In genomic region chr16:2205104-2205966, GRCh38 we compare ENCODE assay signal across 8 cellular contexts. TPM values are rescaled to one million over a fixed set of nuclear protein-coding genes. Genes with fewer than 3 reads are reported as not detected.
DNase-seq lines count a peak whose midpoint lies in the region; ATAC-seq and TF ChIP-seq lines count a peak whose summit lies in the region.

Gene MLST8, plus strand, starts transcription at chr16:2205454. Its CDS starts 632 bp downstream, at chr16:2206086.

- peaks cover 0 to under 1% of the 10 kb centered on the region in 2 donors for H3K27me3 Mint-ChIP-seq in CD4-positive, alpha-beta memory T cell
- peaks cover 8% of the 10 kb centered on the region for H3K27me3 Mint-ChIP-seq in activated CD8-positive, alpha-beta memory T cell treated with anti-CD3 and anti-CD28 coated beads, Interleukin-2, amount 10 ng/mL, durations not matched to agents 7 days and 5 days
- H3K27me3 Mint-ChIP-seq in endodermal cell (ENCODE audit: insufficient read depth) (peaks cover 28% of the 10 kb centered on the region), mesothelial cell of epicardium (ENCODE audit: low read depth) (peaks cover 7% of the 10 kb centered on the region)

- DNase-seq in CD4-positive, alpha-beta memory T cell = peak; percentile 87 to 99 (median 97)
- DNase-seq in NOMO-1 (lab: John Stamatoyannopoulos, UW; ENCODE audit: unreplicated experiment in 2 of 2) (peak; percentile 74 to 82), endodermal cell (peak; percentile 92), mesothelial cell of epicardium (ENCODE audit: low spot score in 2 of 2, unreplicated experiment in 2 of 2) (peak; percentile 84 to 92)
- DNase-seq in activated CD8-positive, alpha-beta memory T cell treated with anti-CD3 and anti-CD28 coated beads, Interleukin-2, amount 10 ng/mL, durations not matched to agents 7 days and 5 days = peak; percentile 90
- peak; percentile 78 to 90 for DNase-seq in stimulated activated CD8-positive, alpha-beta memory T cell treated with anti-CD3 and anti-CD28 coated beads, Interleukin-15, amount 100 ng/mL, for 4 hours (ENCODE audit: low read depth in 2 of 2)

- CTCF ChIA-PET in CD4-positive, alpha-beta memory T cell (lab: Charles Lee; ENCODE audit: partially characterized antibody) = interaction anchor here (0.6 to 1.4 kb wide), 2 partner anchors 10 to 670 kb away, joined by 3 read pairs; partner anchors contain the start of gene PGP
- CTCF ChIA-PET in activated CD8-positive, alpha-beta memory T cell treated with anti-CD3 and anti-CD28 coated beads, Interleukin-2, amount 10 ng/mL, durations not matched to agents 7 days and 5 days (lab: Charles Lee) = interaction anchor here (0.7 to 3.9 kb wide), 6 partner anchors 10 to 202 kb away, joined by 3 to 19 read pairs (median 4); partner anchors contain the start of gene ECI1

- peak within 1 kb of the TSS; percentile 88 to 89 for H3K4me3 ChIP-seq in CD4-positive, alpha-beta memory T cell (ENCODE audit: low read length in 2 of 2)
- H3K4me3 ChIP-seq in endodermal cell (ENCODE audit: low read length) = peak within 1 kb of the TSS; percentile 90

- H3K27ac ChIP-seq in CD4-positive, alpha-beta memory T cell (ENCODE audit: low read depth, low read length) = peak within 1 kb of the TSS; percentile 90
- H3K27ac ChIP-seq in endodermal cell (ENCODE audit: low read depth, low read length) = peak within 1 kb of the TSS; percentile 68

- H3K9me3 Mint-ChIP-seq in CD4-positive, alpha-beta memory T cell = no peaks in the 10 kb centered on the region
- H3K9me3 Mint-ChIP-seq in activated CD8-positive, alpha-beta memory T cell treated with anti-CD3 and anti-CD28 coated beads, Interleukin-2, amount 10 ng/mL, durations not matched to agents 7 days and 5 days (ENCODE audit: low read depth) = no peaks in the 10 kb centered on the region
- H3K9me3 Mint-ChIP-seq in endodermal cell (peaks cover 5% of the 10 kb centered on the region), mesothelial cell of epicardium (no peaks in the 10 kb centered on the region)

- peak; percentile 43 for TF ChIP-seq CTCF in endodermal cell (conservative IDR thresholded peaks at IDR 0.05)
- TF ChIP-seq CTCF in mesothelial cell of epicardium (IDR thresholded peaks at IDR 0.05; ENCODE audit: unreplicated experiment) = peak; percentile 12

- no peaks in the 10 kb centered on the region for H3K9me3 ChIP-seq in CD4-positive, alpha-beta memory T cell (ENCODE audit: control insufficient read depth in 1 of 2, low read length in 2 of 2)
- H3K9me3 ChIP-seq in endodermal cell (ENCODE audit: control insufficient read depth, low read length) = no peaks in the 10 kb centered on the region

- peaks cover 26% of the 10 kb centered on the region for H3K4me1 ChIP-seq in CD4-positive, alpha-beta memory T cell (ENCODE audit: insufficient read depth, low read length)
- H3K4me1 ChIP-seq in endodermal cell (ENCODE audit: control insufficient read depth, insufficient read depth, low read length) = no peaks in the 10 kb centered on the region

- H3K36me3 ChIP-seq in CD4-positive, alpha-beta memory T cell (ENCODE audit: insufficient read depth, low read length) = peaks cover 11% of the 10 kb centered on the region
- H3K36me3 ChIP-seq in endodermal cell (ENCODE audit: control insufficient read depth, insufficient read depth, low read length) = peaks cover 15% of the 10 kb centered on the region

- intact Hi-C loops in CD4-positive, alpha-beta memory T cell (cut with micrococcal nuclease) = loop anchor here (1.0 to 5.0 kb wide), 5 partner anchors 10 to 233 kb away; partner anchors contain the start of genes E4F1, RNPS1, TBL3 and TRAF7

- peak within 1 kb of the TSS; percentile 79 to 88 (median 84) for H3K4me3 Mint-ChIP-seq in CD4-positive, alpha-beta memory T cell
- H3K4me3 Mint-ChIP-seq in activated CD8-positive, alpha-beta memory T cell treated with anti-CD3 and anti-CD28 coated beads, Interleukin-2, amount 10 ng/mL, durations not matched to agents 7 days and 5 days = peak within 1 kb of the TSS; percentile 86
- H3K4me3 Mint-ChIP-seq in endodermal cell (peak within 1 kb of the TSS; percentile 68), mesothelial cell of epicardium (peak within 1 kb of the TSS; percentile 79)

- H3K9ac ChIP-seq in endodermal cell (ENCODE audit: extremely low read depth, low read length, poor library complexity, severe bottlenecking) = peak within 1 kb of the TSS; percentile 55

- no peaks in the 10 kb centered on the region for H3K27me3 ChIP-seq in CD4-positive, alpha-beta memory T cell (ENCODE audit: insufficient read depth, low read length)
- H3K27me3 ChIP-seq in endodermal cell (ENCODE audit: control insufficient read depth, insufficient read depth, low read length, poor library complexity, severe bottlenecking) = peaks cover 5% of the 10 kb centered on the region

- 1% methylated on average over 33 to 93 of the region's 93 CpGs for WGBS in endodermal cell (ENCODE audit: insufficient coverage in 1 of 2, insufficient read length in 1 of 2), 2 experiments

- H3K36me3 Mint-ChIP-seq in CD4-positive, alpha-beta memory T cell = peaks cover 6 to 19% of the 10 kb centered on the region in 2 donors
- peaks cover 10% of the 10 kb centered on the region for H3K36me3 Mint-ChIP-seq in activated CD8-positive, alpha-beta memory T cell treated with anti-CD3 and anti-CD28 coated beads, Interleukin-2, amount 10 ng/mL, durations not matched to agents 7 days and 5 days
- H3K36me3 Mint-ChIP-seq in endodermal cell (ENCODE audit: low read depth) = peaks cover 21% of the 10 kb centered on the region
- peaks cover 6% of the 10 kb centered on the region for H3K36me3 Mint-ChIP-seq in mesothelial cell of epicardium

- ATAC-seq in GM19324 (IDR thresholded peaks at IDR 0.05; ENCODE audit: low FRiP score, unreplicated experiment) (peak; percentile 81), HG03520 (IDR thresholded peaks at IDR 0.05; ENCODE audit: unreplicated experiment) (peak; percentile 63)
- ATAC-seq in activated CD8-positive, alpha-beta memory T cell treated with anti-CD3 and anti-CD28 coated beads, Interleukin-2, amount 10 ng/mL, durations not matched to agents 7 days and 5 days = peak; percentile 83

- H3K27ac Mint-ChIP-seq in CD4-positive, alpha-beta memory T cell = peak within 1 kb of the TSS; percentile 69 to 95 (median 89)
- peak within 1 kb of the TSS; percentile 81 for H3K27ac Mint-ChIP-seq in activated CD8-positive, alpha-beta memory T cell treated with anti-CD3 and anti-CD28 coated beads, Interleukin-2, amount 10 ng/mL, durations not matched to agents 7 days and 5 days
- H3K27ac Mint-ChIP-seq in endodermal cell = peak within 1 kb of the TSS; percentile 75
- peak within 1 kb of the TSS; percentile 86 for H3K27ac Mint-ChIP-seq in mesothelial cell of epicardium

- peaks cover 12 to 29% (median 18%) of the 10 kb centered on the region in 4 donors for H3K4me1 Mint-ChIP-seq in CD4-positive, alpha-beta memory T cell
- peaks cover 25% of the 10 kb centered on the region for H3K4me1 Mint-ChIP-seq in activated CD8-positive, alpha-beta memory T cell treated with anti-CD3 and anti-CD28 coated beads, Interleukin-2, amount 10 ng/mL, durations not matched to agents 7 days and 5 days
- H3K4me1 Mint-ChIP-seq in endodermal cell (peaks cover 2% of the 10 kb centered on the region), mesothelial cell of epicardium (peaks cover 9% of the 10 kb centered on the region)

- POLR2A ChIA-PET in CD4-positive, alpha-beta memory T cell (lab: Charles Lee; ENCODE audit: partially characterized antibody) = interaction anchor here (1.0 to 5.3 kb wide), 19 partner anchors 10 to 327 kb away, joined by 3 to 48 read pairs (median 5); partner anchors contain the start of genes AMDHD2, ATP6V0C, CASKIN1 and E4F1

RNA-seq across cellular contexts. Expression of gene MLST8, which starts in this region (rescaled TPM):
- 10 to 100 TPM; 28.1 to 31.1 TPM for total RNA-seq in CD4-positive, alpha-beta memory T cell
- polyA plus RNA-seq in CD4-positive, alpha-beta memory T cell = 10 to 100 TPM; 27.4 to 34.7 TPM
- 10 to 100 TPM; 38.9 to 45.7 TPM for total RNA-seq in activated CD8-positive, alpha-beta memory T cell treated with anti-CD3 and anti-CD28 coated beads, Interleukin-2, amount 10 ng/mL, durations not matched to agents 7 days and 5 days
- total RNA-seq in endodermal cell (10 to 100 TPM; 60.3 to 70.8 TPM), mesothelial cell of epicardium (45.9 to 49.0 TPM (median 47.2 TPM) in 3 replicates)
- 64.9 TPM for polyA plus RNA-seq in endodermal cell (2013, experiment 1 of 2)
- polyA plus RNA-seq in endodermal cell (2013, experiment 2 of 2) = 61.5 TPM

Comparison
In these comparisons a context has a peak if more than half of its experiments do, and no peak if none do; other contexts are left out.
1. Peak in every context shown above with its lines: DNase-seq, ATAC-seq, H3K4me3 ChIP-seq and H3K27ac ChIP-seq.